ENCODE assay signal across 1 cellular context in the genomic region with DNA sequence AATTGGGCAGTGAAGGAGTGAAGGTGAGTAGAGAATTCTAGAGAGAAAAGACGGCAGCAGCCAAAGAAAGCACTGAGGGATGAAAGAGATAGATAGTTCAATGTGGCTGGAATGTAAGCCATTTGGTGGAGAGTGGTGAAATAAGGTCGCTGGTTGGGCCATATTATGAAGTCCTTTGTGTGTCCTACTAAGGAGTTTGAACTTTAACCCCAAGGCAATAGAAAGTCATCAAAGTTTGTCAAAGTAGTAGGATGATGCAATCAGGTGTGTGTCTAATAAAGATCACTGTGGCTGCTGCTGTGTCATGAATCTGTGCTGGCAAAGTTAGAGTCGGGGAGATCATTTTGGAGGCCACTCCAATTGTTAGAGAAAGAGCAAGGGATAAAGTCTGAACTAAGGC.
TF ChIP-seq lines count a peak whose summit lies in the region.

No MANE protein-coding gene starts in this region.

TF ChIP-seq in HepG2, 621 proteins besides CTCF, POLR2A, EP300 and RAD21 (continued from another document and continues in another):
- TF ChIP-seq, protein P1, sequence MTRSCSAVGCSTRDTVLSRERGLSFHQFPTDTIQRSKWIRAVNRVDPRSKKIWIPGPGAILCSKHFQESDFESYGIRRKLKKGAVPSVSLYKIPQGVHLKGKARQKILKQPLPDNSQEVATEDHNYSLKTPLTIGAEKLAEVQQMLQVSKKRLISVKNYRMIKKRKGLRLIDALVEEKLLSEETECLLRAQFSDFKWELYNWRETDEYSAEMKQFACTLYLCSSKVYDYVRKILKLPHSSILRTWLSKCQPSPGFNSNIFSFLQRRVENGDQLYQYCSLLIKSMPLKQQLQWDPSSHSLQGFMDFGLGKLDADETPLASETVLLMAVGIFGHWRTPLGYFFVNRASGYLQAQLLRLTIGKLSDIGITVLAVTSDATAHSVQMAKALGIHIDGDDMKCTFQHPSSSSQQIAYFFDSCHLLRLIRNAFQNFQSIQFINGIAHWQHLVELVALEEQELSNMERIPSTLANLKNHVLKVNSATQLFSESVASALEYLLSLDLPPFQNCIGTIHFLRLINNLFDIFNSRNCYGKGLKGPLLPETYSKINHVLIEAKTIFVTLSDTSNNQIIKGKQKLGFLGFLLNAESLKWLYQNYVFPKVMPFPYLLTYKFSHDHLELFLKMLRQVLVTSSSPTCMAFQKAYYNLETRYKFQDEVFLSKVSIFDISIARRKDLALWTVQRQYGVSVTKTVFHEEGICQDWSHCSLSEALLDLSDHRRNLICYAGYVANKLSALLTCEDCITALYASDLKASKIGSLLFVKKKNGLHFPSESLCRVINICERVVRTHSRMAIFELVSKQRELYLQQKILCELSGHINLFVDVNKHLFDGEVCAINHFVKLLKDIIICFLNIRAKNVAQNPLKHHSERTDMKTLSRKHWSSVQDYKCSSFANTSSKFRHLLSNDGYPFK (CRISPR knock-in tag; IDR thresholded peaks at IDR 0.05; ENCODE audit: borderline replicate concordance) = no peak
- no peak for TF ChIP-seq GABPB1 (CRISPR knock-in tag; IDR thresholded peaks at IDR 0.05)
- TF ChIP-seq, protein P2, sequence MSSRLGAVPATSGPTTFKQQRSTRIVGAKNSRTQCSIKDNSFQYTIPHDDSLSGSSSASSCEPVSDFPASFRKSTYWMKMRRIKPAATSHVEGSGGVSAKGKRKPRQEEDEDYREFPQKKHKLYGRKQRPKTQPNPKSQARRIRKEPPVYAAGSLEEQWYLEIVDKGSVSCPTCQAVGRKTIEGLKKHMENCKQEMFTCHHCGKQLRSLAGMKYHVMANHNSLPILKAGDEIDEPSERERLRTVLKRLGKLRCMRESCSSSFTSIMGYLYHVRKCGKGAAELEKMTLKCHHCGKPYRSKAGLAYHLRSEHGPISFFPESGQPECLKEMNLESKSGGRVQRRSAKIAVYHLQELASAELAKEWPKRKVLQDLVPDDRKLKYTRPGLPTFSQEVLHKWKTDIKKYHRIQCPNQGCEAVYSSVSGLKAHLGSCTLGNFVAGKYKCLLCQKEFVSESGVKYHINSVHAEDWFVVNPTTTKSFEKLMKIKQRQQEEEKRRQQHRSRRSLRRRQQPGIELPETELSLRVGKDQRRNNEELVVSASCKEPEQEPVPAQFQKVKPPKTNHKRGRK (CRISPR knock-in tag; IDR thresholded peaks at IDR 0.05) = no peak
- no peak for TF ChIP-seq PRDM15 (CRISPR knock-in tag; IDR thresholded peaks at IDR 0.05)
- TF ChIP-seq SNAI1 (CRISPR knock-in tag; IDR thresholded peaks at IDR 0.05; ENCODE audit: borderline replicate concordance) = no peak
- TF ChIP-seq STAG1 (CRISPR knock-in tag; IDR thresholded peaks at IDR 0.05) = no peak
- TF ChIP-seq NFKB2 (CRISPR knock-in tag; IDR thresholded peaks at IDR 0.05; ENCODE audit: borderline replicate concordance) = no peak
- TF ChIP-seq ATF3 (CRISPR knock-in tag; IDR thresholded peaks at IDR 0.05) = peak; percentile 98
- no peak for TF ChIP-seq MBNL3 (CRISPR knock-in tag; conservative IDR thresholded peaks at IDR 0.05)
- no peak; the same call in 1 of the 2 replicates for TF ChIP-seq REPIN1 (CRISPR knock-in tag; IDR thresholded peaks at IDR 0.05; ENCODE audit: borderline replicate concordance, low read depth)
- TF ChIP-seq TCF7L2 (IDR thresholded peaks at IDR 0.05; ENCODE audit: low read depth, low read length) = no peak
- TF ChIP-seq SMAD1 (CRISPR knock-in tag; IDR thresholded peaks at IDR 0.05; ENCODE audit: borderline replicate concordance, low read depth) = no peak
- TF ChIP-seq U2AF2 (IDR thresholded peaks at IDR 0.05; ENCODE audit: low read depth, low read length) = no peak
- TF ChIP-seq ZNF101 (CRISPR knock-in tag; IDR thresholded peaks at IDR 0.05; ENCODE audit: borderline replicate concordance, low read depth) = no peak
- TF ChIP-seq SAFB2 (CRISPR knock-in tag; IDR thresholded peaks at IDR 0.05; ENCODE audit: borderline replicate concordance, low read depth) = no peak
- TF ChIP-seq SIX4 (CRISPR knock-in tag; IDR thresholded peaks at IDR 0.05) = no peak
- TF ChIP-seq FOXC1 (CRISPR knock-in tag; IDR thresholded peaks at IDR 0.05; ENCODE audit: borderline replicate concordance) = no peak
- no peak for TF ChIP-seq RFXAP (CRISPR knock-in tag; IDR thresholded peaks at IDR 0.05; ENCODE audit: borderline replicate concordance)
- no peak for TF ChIP-seq ZNF839 (CRISPR knock-in tag; IDR thresholded peaks at IDR 0.05; ENCODE audit: borderline replicate concordance)
- peak; percentile 40; the same call in 1 of the 2 replicates for TF ChIP-seq ZBTB7B (CRISPR knock-in tag; IDR thresholded peaks at IDR 0.05)
- TF ChIP-seq GFI1 (CRISPR knock-in tag; IDR thresholded peaks at IDR 0.05; ENCODE audit: borderline replicate concordance) = peak; percentile 86; the same call in 1 of the 2 replicates
- peak; percentile 96 for TF ChIP-seq ATF7 (IDR thresholded peaks at IDR 0.05)
- TF ChIP-seq ATF7 (CRISPR knock-in tag; IDR thresholded peaks at IDR 0.05) = no peak; the same call in 1 of the 2 replicates
- no peak for TF ChIP-seq ADNP (CRISPR knock-in tag; IDR thresholded peaks at IDR 0.05)
- peak; percentile 93 for TF ChIP-seq RXRB (CRISPR knock-in tag; IDR thresholded peaks at IDR 0.05; ENCODE audit: borderline replicate concordance)
- TF ChIP-seq, protein P3, sequence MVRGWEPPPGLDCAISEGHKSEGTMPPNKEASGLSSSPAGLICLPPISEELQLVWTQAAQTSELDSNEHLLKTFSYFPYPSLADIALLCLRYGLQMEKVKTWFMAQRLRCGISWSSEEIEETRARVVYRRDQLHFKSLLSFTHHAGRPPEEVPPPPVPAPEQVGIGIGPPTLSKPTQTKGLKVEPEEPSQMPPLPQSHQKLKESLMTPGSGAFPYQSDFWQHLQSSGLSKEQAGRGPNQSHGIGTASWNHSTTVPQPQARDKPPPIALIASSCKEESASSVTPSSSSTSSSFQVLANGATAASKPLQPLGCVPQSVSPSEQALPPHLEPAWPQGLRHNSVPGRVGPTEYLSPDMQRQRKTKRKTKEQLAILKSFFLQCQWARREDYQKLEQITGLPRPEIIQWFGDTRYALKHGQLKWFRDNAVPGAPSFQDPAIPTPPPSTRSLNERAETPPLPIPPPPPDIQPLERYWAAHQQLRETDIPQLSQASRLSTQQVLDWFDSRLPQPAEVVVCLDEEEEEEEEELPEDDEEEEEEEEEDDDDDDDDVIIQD (CRISPR knock-in tag; IDR thresholded peaks at IDR 0.05; ENCODE audit: low read depth) = peak; percentile 81
- no peak for TF ChIP-seq ZBTB49 (CRISPR knock-in tag; IDR thresholded peaks at IDR 0.05; ENCODE audit: borderline replicate concordance)
- TF ChIP-seq, protein P4, sequence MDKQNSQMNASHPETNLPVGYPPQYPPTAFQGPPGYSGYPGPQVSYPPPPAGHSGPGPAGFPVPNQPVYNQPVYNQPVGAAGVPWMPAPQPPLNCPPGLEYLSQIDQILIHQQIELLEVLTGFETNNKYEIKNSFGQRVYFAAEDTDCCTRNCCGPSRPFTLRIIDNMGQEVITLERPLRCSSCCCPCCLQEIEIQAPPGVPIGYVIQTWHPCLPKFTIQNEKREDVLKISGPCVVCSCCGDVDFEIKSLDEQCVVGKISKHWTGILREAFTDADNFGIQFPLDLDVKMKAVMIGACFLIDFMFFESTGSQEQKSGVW (CRISPR knock-in tag; IDR thresholded peaks at IDR 0.05; ENCODE audit: borderline replicate concordance) = no peak
- no peak; the same call in 1 of the 2 replicates for TF ChIP-seq IKZF5 (CRISPR knock-in tag; IDR thresholded peaks at IDR 0.05)
- no peak for TF ChIP-seq ZNF510 (CRISPR knock-in tag; IDR thresholded peaks at IDR 0.05; ENCODE audit: low read depth)
- no peak; the same call in 1 of the 2 replicates for TF ChIP-seq ZNF652 (CRISPR knock-in tag; IDR thresholded peaks at IDR 0.05; ENCODE audit: borderline replicate concordance, low read depth)
- TF ChIP-seq ZNF253 (CRISPR knock-in tag; IDR thresholded peaks at IDR 0.05; ENCODE audit: borderline replicate concordance) = no peak
- TF ChIP-seq ISL2 (CRISPR knock-in tag; IDR thresholded peaks at IDR 0.05) = peak; percentile 82
- TF ChIP-seq ZNF83 (CRISPR knock-in tag; IDR thresholded peaks at IDR 0.05; ENCODE audit: borderline replicate concordance) = no peak
- no peak for TF ChIP-seq SMYD3 (CRISPR knock-in tag; IDR thresholded peaks at IDR 0.05)
- peak; percentile 74; the same call in 1 of the 2 replicates for TF ChIP-seq MEIS2 (CRISPR knock-in tag; IDR thresholded peaks at IDR 0.05)
- TF ChIP-seq RFXANK (CRISPR knock-in tag; IDR thresholded peaks at IDR 0.05) = no peak
- TF ChIP-seq DZIP1 (CRISPR knock-in tag; IDR thresholded peaks at IDR 0.05) = no peak
- TF ChIP-seq KDM4B (CRISPR knock-in tag; IDR thresholded peaks at IDR 0.05) = peak; percentile 72; the same call in 1 of the 2 replicates
- no peak for TF ChIP-seq ZNF44 (CRISPR knock-in tag; IDR thresholded peaks at IDR 0.05)
- TF ChIP-seq TAF1 (CRISPR knock-in tag; IDR thresholded peaks at IDR 0.05) = no peak; the same call in 1 of the 2 replicates
- TF ChIP-seq PAWR (CRISPR knock-in tag; IDR thresholded peaks at IDR 0.05; ENCODE audit: borderline replicate concordance) = no peak
- TF ChIP-seq, protein P5, sequence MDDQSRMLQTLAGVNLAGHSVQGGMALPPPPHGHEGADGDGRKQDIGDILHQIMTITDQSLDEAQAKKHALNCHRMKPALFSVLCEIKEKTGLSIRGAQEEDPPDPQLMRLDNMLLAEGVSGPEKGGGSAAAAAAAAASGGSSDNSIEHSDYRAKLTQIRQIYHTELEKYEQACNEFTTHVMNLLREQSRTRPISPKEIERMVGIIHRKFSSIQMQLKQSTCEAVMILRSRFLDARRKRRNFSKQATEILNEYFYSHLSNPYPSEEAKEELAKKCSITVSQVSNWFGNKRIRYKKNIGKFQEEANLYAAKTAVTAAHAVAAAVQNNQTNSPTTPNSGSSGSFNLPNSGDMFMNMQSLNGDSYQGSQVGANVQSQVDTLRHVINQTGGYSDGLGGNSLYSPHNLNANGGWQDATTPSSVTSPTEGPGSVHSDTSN (CRISPR knock-in tag; IDR thresholded peaks at IDR 0.05; ENCODE audit: borderline replicate concordance) = no peak
